17 cellular contexts compared by ENCODE assay signal in the genomic region with DNA sequence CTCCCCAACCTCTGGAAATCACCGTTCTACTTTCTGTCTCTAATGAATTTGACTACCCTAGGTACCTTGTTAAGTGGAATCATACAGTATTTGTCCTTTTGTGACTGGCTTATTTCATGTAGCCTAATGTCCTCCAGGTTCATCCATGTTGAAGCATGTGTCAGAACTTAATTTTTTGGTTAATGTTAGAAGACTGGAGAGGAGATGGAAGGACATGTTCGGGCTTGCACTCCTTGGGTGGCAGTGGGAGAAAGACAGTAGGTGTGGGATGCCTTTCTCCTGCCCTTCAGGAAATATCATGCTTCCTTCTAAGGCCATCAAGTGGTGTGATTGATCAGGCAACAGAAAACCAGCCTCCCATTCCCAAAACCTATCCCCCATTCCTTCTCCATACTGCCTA.
"Had no signal": no experiment of that assay in that cellular context is flagged by ENCODE, and none has a peak within 500 bp of the region (broad histone marks: within the 10 kb centered on the region; RNA-seq: fewer than 3 reads in every experiment).

No MANE protein-coding gene starts in this region.

- H3K27me3 ChIP-seq: brain microvascular endothelial cell, gastroesophageal sphincter, neural progenitor cell, testis had no signal

- H3K4me2 ChIP-seq: neural progenitor cell had no signal

- H3K9ac ChIP-seq: neural progenitor cell had no signal

- FAIRE-seq: islet of Langerhans had no signal

- H3K27ac ChIP-seq: brain microvascular endothelial cell, gastroesophageal sphincter, neural progenitor cell, testis had no signal

- H3K9me3 Mint-ChIP-seq: neural progenitor cell; stimulated activated naive CD8-positive, alpha-beta T cell treated with anti-CD3 and anti-CD28 coated beads, Interleukin-15, amount 100 ng/mL, for 72 hours; T-cell had no signal

- ATAC-seq: gastroesophageal sphincter; left lobe of liver; stimulated activated naive CD8-positive, alpha-beta T cell treated with anti-CD3 and anti-CD28 coated beads, Interleukin-15, amount 100 ng/mL, for 72 hours; T-cell had no signal

- DNase-seq: activated CD4-positive, CD25-positive, alpha-beta regulatory T cell treated with anti-CD3 and anti-CD28 coated beads, Interleukin-2, amount 50 U/mL, for 72 hours; activated naive CD4-positive, alpha-beta T cell treated with Interleukin-2 at 50 U/mL for 16 hours; activated T-cell treated with anti-CD3 and anti-CD28 coated beads for 4 hours; anterior cingulate cortex; brain microvascular endothelial cell; cerebellar nuclear complex; effector memory CD4-positive, alpha-beta T cell; retina; stimulated activated CD4-positive, alpha-beta T cell treated with anti-CD3 and anti-CD28 coated beads, Interleukin-2, amount 100 ng/mL, for 48 hours; stimulated activated naive CD8-positive, alpha-beta T cell treated with anti-CD3 and anti-CD28 coated beads, Interleukin-15, amount 100 ng/mL, for 72 hours; T-cell; T1000; testis had no signal

- H3K4me3 ChIP-seq: gastroesophageal sphincter, neural progenitor cell, testis had no signal

- H2AFZ ChIP-seq: neural progenitor cell had no signal

- H3K4me1 Mint-ChIP-seq: stimulated activated naive CD8-positive, alpha-beta T cell treated with anti-CD3 and anti-CD28 coated beads, Interleukin-15, amount 100 ng/mL, for 72 hours had no signal

- H3K9me3 ChIP-seq: gastroesophageal sphincter, testis had no signal

- H3K27ac Mint-ChIP-seq: neural progenitor cell; stimulated activated naive CD8-positive, alpha-beta T cell treated with anti-CD3 and anti-CD28 coated beads, Interleukin-15, amount 100 ng/mL, for 72 hours; T-cell had no signal

- H3K36me3 ChIP-seq: brain microvascular endothelial cell, gastroesophageal sphincter, neural progenitor cell had no signal

- H3K4me3 Mint-ChIP-seq: neural progenitor cell; stimulated activated naive CD8-positive, alpha-beta T cell treated with anti-CD3 and anti-CD28 coated beads, Interleukin-15, amount 100 ng/mL, for 72 hours; T-cell had no signal

- H3K4me1 ChIP-seq: neural progenitor cell, testis had no signal
